In the genomic region with DNA sequence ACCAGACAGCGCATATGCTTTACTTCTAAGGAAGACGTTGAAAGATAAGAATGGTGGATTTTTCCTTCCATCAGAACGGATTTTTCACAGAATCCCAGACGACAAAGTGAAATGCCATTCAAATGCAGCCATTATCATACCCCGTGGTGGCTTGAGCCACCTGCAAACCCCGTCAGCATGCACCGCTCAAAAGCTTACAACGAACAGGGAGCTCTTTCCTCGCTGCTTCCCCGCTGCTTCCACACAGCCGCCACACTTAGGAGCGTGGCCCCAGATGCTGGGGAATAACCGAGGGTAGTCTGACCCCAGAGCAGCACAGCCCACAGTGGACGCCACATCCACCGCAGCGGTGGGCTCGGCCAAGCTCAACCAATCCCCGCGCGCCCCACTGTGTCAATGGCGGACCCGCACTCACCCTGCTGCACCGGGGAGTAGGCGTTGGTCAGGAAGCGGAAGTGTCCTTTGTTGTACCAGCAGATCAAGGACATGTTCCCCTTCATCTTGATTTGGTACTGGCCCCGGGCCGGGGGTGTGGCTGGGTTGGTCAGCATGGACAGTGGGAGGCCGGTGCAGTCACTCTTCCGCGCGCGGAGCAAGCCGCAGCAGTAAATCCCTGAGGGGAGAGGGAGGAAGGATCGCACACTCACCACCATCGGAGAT, we compare ENCODE assay signal across 19 cellular contexts.
A peak's percentile ranks its signal among the peaks of the same experiment; 100 is the strongest.
DNase-seq lines count a peak whose midpoint lies in the region; ATAC-seq, FAIRE-seq and TF ChIP-seq lines count a peak whose summit lies in the region.
"Had no signal": no experiment of that assay in that cellular context is flagged by ENCODE, and none has a peak within 500 bp of the region (broad histone marks: within the 10 kb centered on the region; RNA-seq: fewer than 3 reads in every experiment).

No MANE protein-coding gene starts in this region.

- peak overlapping the region; percentile 86 for H3K4me3 Mint-ChIP-seq in neural crest cell
- H3K4me3 Mint-ChIP-seq in activated CD4-positive, alpha-beta memory T cell treated with anti-CD3 and anti-CD28 coated beads for 36 hours, result no peak overlapping the region
- H3K4me3 Mint-ChIP-seq: T-helper 2 cell treated with Interferon-gamma antibody and Interleukin-4, amounts not matched to agents 5 μg/mL and 100 μg/mL, for 36 hours had no signal

- H3K9me3 Mint-ChIP-seq in neural crest cell, result no peaks in the 10 kb centered on the region
- H3K9me3 Mint-ChIP-seq in activated CD4-positive, alpha-beta memory T cell treated with anti-CD3 and anti-CD28 coated beads for 36 hours, result no peaks in the 10 kb centered on the region
- H3K9me3 Mint-ChIP-seq: T-helper 2 cell treated with Interferon-gamma antibody and Interleukin-4, amounts not matched to agents 5 μg/mL and 100 μg/mL, for 36 hours had no signal

- H3K27me3 Mint-ChIP-seq in neural crest cell (ENCODE audit: low read depth), result no peaks in the 10 kb centered on the region
- peaks cover 13% of the 10 kb centered on the region for H3K27me3 Mint-ChIP-seq in activated CD4-positive, alpha-beta memory T cell treated with anti-CD3 and anti-CD28 coated beads for 36 hours

- no peak for ATAC-seq in GM18498 (IDR thresholded peaks at IDR 0.05; ENCODE audit: unreplicated experiment)
- no peak for ATAC-seq in HG02973 (IDR thresholded peaks at IDR 0.05; ENCODE audit: unreplicated experiment)

- H3K9me3 ChIP-seq in iPS-18c (ENCODE audit: control insufficient read depth, insufficient read depth, low read length) (peaks cover 2% of the 10 kb centered on the region), small intestine (ENCODE audit: control insufficient read depth, low read depth) (no peaks in the 10 kb centered on the region)
- H3K9me3 ChIP-seq: heart right ventricle, right lobe of liver had no signal

- CTCF ChIA-PET in activated CD4-positive, alpha-beta memory T cell treated with anti-CD3 and anti-CD28 coated beads for 36 hours (lab: Charles Lee), result no interaction called here

- no peak overlapping the region for H3K27ac ChIP-seq in small intestine (ENCODE audit: low read depth in 1 of 2, low read length in 1 of 2)
- H3K27ac ChIP-seq: 22Rv1, C4-2B, heart right ventricle, right lobe of liver had no signal

- peaks cover 12% of the 10 kb centered on the region for H3K36me3 Mint-ChIP-seq in neural crest cell (ENCODE audit: low read depth)
- H3K36me3 Mint-ChIP-seq in activated CD4-positive, alpha-beta memory T cell treated with anti-CD3 and anti-CD28 coated beads for 36 hours, result no peaks in the 10 kb centered on the region
- H3K36me3 Mint-ChIP-seq: naive B cell had no signal

- no peak for TF ChIP-seq CTCF in neural crest cell (conservative IDR thresholded peaks at IDR 0.05)

- H3K4me3 ChIP-seq in iPS-18c (ENCODE audit: insufficient read depth, low read depth, low read length), result peak overlapping the region; percentile 55
- H3K4me3 ChIP-seq in small intestine (ENCODE audit: low read depth in 1 of 2, low read length in 2 of 2), result no peak overlapping the region
- H3K4me3 ChIP-seq: right lobe of liver had no signal

- no peaks in the 10 kb centered on the region for H3K36me3 ChIP-seq in small intestine (ENCODE audit: control insufficient read depth in 2 of 2, insufficient read depth in 2 of 2, low read length in 2 of 2)
- H3K36me3 ChIP-seq: heart right ventricle had no signal

- POLR2A ChIA-PET in activated CD4-positive, alpha-beta memory T cell treated with anti-CD3 and anti-CD28 coated beads for 36 hours (lab: Charles Lee), result no interaction called here

- intact Hi-C loops in activated CD4-positive, alpha-beta memory T cell treated with anti-CD3 and anti-CD28 coated beads for 36 hours (cut with micrococcal nuclease), result no loop called here

- DNase-seq in activated CD4-positive, alpha-beta T cell treated with anti-CD3 and anti-CD28 coated beads, Interleukin-2, amount 50 U/mL, for 1 hour, result peak; percentile 10
- DNase-seq in activated CD4-positive, alpha-beta T cell treated with anti-CD3 and anti-CD28 coated beads, Interleukin-2, amount 50 U/mL, for 4 hours, result no peak
- peak; percentile 61 for DNase-seq in neural crest cell (ENCODE audit: low read depth, low spot score)
- no peak for DNase-seq in activated CD4-positive, alpha-beta memory T cell treated with anti-CD3 and anti-CD28 coated beads for 36 hours
- DNase-seq in small intestine, result no peak
- DNase-seq: effector CD8-positive, alpha-beta T cell; heart right ventricle; naive B cell; NCI-H2029 treated with DMSO at 0.1 percent for 48 hours; NCI-H69; right lobe of liver had no signal

- H3K4me1 ChIP-seq in small intestine (ENCODE audit: control insufficient read depth in 2 of 2, insufficient read depth in 1 of 2, low read depth in 1 of 2, low read length in 1 of 2), result no peaks in the 10 kb centered on the region

- H3K27me3 ChIP-seq in small intestine (ENCODE audit: control insufficient read depth in 2 of 2, insufficient read depth in 2 of 2, low read length in 2 of 2), result no peaks in the 10 kb centered on the region
- H3K27me3 ChIP-seq: heart right ventricle, right lobe of liver had no signal

- 75 to 84% (median 78%) methylated on average over 35 of the region's 35 CpGs for WGBS in small intestine, 3 donors

- peak overlapping the region; percentile 99 for H3K27ac Mint-ChIP-seq in neural crest cell (ENCODE audit: unreplicated experiment)
- no peak overlapping the region for H3K27ac Mint-ChIP-seq in activated CD4-positive, alpha-beta memory T cell treated with anti-CD3 and anti-CD28 coated beads for 36 hours
- H3K27ac Mint-ChIP-seq: IgD-negative memory B cell; T-helper 2 cell treated with Interferon-gamma antibody and Interleukin-4, amounts not matched to agents 5 μg/mL and 100 μg/mL, for 36 hours had no signal

- no peak for FAIRE-seq in small intestine (lab: Jason Lieb, UNC)
- FAIRE-seq: GM19239 had no signal

- H3K4me1 Mint-ChIP-seq in neural crest cell, result peaks cover 24% of the 10 kb centered on the region
- peaks cover 13% of the 10 kb centered on the region for H3K4me1 Mint-ChIP-seq in activated CD4-positive, alpha-beta memory T cell treated with anti-CD3 and anti-CD28 coated beads for 36 hours (ENCODE audit: low read depth)

Comparison
In these comparisons a context has a peak if more than half of its experiments do, and no peak if none do; other contexts are left out.
1. DNase-seq: peak in activated CD4-positive, alpha-beta T cell treated with anti-CD3 and anti-CD28 coated beads, Interleukin-2, amount 50 U/mL, for 1 hour (single experiment) and neural crest cell (single experiment); none in activated CD4-positive, alpha-beta T cell treated with anti-CD3 and anti-CD28 coated beads, Interleukin-2, amount 50 U/mL, for 4 hours (0 of 2), activated CD4-positive, alpha-beta memory T cell treated with anti-CD3 and anti-CD28 coated beads for 36 hours (single experiment) and small intestine (single experiment).